ENCODE assay signal across 1 cellular context in genomic region chr20:62679978-62680589, GRCh38.
TF ChIP-seq lines count a peak whose summit lies in the region.

No MANE protein-coding gene starts in this region.

TF ChIP-seq in HepG2, 621 proteins besides CTCF, POLR2A, EP300 and RAD21:
- TF ChIP-seq ETV6 (CRISPR knock-in tag; conservative IDR thresholded peaks at IDR 0.05) = no peak
- TF ChIP-seq, protein P1, sequence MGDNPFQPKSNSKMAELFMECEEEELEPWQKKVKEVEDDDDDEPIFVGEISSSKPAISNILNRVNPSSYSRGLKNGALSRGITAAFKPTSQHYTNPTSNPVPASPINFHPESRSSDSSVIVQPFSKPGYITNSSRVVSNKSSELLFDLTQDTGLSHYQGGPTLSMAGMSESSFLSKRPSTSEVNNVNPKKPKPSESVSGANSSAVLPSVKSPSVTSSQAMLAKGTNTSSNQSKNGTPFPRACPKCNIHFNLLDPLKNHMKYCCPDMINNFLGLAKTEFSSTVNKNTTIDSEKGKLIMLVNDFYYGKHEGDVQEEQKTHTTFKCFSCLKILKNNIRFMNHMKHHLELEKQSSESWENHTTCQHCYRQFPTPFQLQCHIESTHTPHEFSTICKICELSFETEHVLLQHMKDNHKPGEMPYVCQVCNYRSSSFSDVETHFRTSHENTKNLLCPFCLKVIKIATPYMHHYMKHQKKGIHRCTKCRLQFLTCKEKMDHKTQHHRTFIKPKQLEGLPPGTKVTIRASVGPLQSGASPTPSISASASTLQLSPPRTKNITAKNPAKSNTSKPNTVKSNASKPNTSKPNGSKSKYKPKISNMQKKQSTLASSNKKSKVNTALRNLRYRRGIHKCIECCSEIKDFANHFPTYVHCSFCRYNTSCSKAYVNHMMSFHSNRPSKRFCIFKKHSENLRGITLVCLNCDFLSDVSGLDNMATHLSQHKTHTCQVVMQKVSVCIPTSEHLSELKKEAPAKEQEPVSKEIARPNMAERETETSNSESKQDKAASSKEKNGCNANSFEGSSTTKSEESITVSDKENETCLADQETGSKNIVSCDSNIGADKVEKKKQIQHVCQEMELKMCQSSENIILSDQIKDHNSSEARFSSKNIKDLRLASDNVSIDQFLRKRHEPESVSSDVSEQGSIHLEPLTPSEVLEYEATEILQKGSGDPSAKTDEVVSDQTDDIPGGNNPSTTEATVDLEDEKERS (CRISPR knock-in tag; IDR thresholded peaks at IDR 0.05) = peak; percentile 55; the same call in 1 of the 2 replicates
- no peak for TF ChIP-seq ARNTL (CRISPR knock-in tag; IDR thresholded peaks at IDR 0.05)
- no peak for TF ChIP-seq SAFB2 (CRISPR knock-in tag; IDR thresholded peaks at IDR 0.05; ENCODE audit: borderline replicate concordance, low read depth)
- TF ChIP-seq, protein P2, sequence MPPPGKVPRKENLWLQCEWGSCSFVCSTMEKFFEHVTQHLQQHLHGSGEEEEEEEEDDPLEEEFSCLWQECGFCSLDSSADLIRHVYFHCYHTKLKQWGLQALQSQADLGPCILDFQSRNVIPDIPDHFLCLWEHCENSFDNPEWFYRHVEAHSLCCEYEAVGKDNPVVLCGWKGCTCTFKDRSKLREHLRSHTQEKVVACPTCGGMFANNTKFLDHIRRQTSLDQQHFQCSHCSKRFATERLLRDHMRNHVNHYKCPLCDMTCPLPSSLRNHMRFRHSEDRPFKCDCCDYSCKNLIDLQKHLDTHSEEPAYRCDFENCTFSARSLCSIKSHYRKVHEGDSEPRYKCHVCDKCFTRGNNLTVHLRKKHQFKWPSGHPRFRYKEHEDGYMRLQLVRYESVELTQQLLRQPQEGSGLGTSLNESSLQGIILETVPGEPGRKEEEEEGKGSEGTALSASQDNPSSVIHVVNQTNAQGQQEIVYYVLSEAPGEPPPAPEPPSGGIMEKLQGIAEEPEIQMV (CRISPR knock-in tag; IDR thresholded peaks at IDR 0.05; ENCODE audit: low read depth) = no peak
TF ChIP-seq in HepG2: peak in this region for 1.
